8 cellular contexts compared by ENCODE assay signal in the genomic region with DNA sequence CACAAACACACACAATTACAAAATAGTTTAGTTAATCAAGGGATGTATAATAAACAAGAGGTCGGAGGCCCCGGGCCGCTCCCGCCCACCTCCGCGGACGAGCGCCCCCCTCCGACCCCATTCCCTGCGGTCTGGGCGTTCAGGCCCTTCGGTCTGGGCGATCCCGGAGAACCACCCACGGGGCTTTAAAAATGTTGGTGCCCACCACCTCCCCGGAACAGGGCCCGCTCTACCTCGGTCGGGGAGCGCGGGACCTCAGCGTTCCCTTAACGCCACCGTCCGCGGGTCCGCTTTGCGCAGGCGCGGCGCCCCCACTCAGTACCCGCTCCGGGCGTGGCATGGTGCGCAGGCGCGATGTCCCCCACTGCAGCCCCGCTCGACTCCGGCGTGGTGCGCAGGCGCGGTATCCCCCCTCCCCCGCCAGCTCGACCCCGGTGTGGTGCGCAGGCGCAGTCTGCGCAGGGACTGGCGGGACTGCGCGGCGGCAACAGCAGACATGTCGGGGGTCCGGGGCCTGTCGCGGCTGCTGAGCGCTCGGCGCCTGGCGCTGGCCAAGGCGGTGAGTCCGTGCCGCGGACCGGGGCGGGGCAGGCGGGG. TPM values are rescaled to one million over a fixed set of nuclear protein-coding genes. Genes with fewer than 3 reads are reported as not detected.
DNase-seq lines count a peak whose midpoint lies in the region; ATAC-seq, FAIRE-seq and TF ChIP-seq lines count a peak whose summit lies in the region.

A gene with protein sequence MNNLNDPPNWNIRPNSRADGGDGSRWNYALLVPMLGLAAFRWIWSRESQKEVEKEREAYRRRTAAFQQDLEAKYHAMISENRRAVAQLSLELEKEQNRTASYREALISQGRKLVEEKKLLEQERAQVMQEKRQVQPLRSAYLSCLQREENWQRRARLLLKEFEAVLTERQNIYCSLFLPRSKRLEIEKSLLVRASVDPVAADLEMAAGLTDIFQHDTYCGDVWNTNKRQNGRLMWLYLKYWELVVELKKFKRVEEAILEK (minus strand): TSS at position 294 of the 597 bp plus-strand sequence. CDS start 1,304 bp downstream, outside the sequence.
A gene (plus strand): TSS at position 461 of the 597 bp plus-strand sequence. CDS start 36 bp downstream, at position 497.

- peak in 7 of 9 donors; percentile 17 to 67 (median 43) for TF ChIP-seq CTCF in heart right ventricle (IDR thresholded peaks at IDR 0.05)
- peak in 1 of 5 experiments; percentile 10 for TF ChIP-seq CTCF in transverse colon (IDR thresholded peaks at IDR 0.05)

- in situ Hi-C loops in transverse colon (cut with MboI; ENCODE audit: low pct_ligation_motif_present in 1 of 4, low pct_unique_long_range_greater_than_20kb in 1 of 4, low sequenced_read_pairs in 3 of 4), result no loop called here

- H3K27ac ChIP-seq in heart right ventricle, result peak within 1 kb of the TSS; percentile 90 to 99 (median 96)
- H3K27ac ChIP-seq in transverse colon, result peak within 1 kb of the TSS; percentile 91 to 97 (median 96)

- H3K36me3 ChIP-seq in adipocyte (ENCODE audit: control insufficient read depth, insufficient read depth, low read length, severe bottlenecking) (peaks cover 8% of the 10 kb centered on the region), heart right ventricle (peaks cover 0 to 21% (median 0%) of the 10 kb centered on the region in 9 donors), transverse colon (no peaks in the 10 kb centered on the region)

- peak; percentile 71; the same call in 1 of the 2 replicates for TF ChIP-seq POLR2A in GM12892 (IDR thresholded peaks at IDR 0.05; ENCODE audit: low read depth, low read length)
- peak; percentile 86 for TF ChIP-seq POLR2A in transverse colon (IDR thresholded peaks at IDR 0.05)

- TF ChIP-seq EP300 in transverse colon (IDR thresholded peaks at IDR 0.05; ENCODE audit: low read depth), result no peak

- peak; percentile 100 for DNase-seq in GM12892 (ENCODE audit: insufficient read length)
- DNase-seq in NCI-H1436 (lab: John Stamatoyannopoulos, UW), result peak; percentile 93
- peak; percentile 85 to 92 for DNase-seq in SW 1271 (lab: John Stamatoyannopoulos, UW)
- DNase-seq in adipocyte (ENCODE audit: low read depth), result peak; percentile 98
- peak; percentile 96 to 99 for DNase-seq in heart right ventricle
- peak; percentile 86 for DNase-seq in pons (ENCODE audit: low spot score)
- peak; percentile 98 for DNase-seq in transverse colon

- WGBS in heart right ventricle, 2 donors, result 1% methylated on average over 60 to 69 of the region's 69 CpGs
- WGBS in transverse colon (ENCODE audit: low coverage in 1 of 2), 2 donors, result 0 to 1% methylated on average over 3 to 23 of the region's 69 CpGs

- H3K4me3 ChIP-seq in adipocyte (ENCODE audit: low read length) (peak within 1 kb of the TSS; percentile 85), heart right ventricle (peak within 1 kb of the TSS; percentile 69 to 100 (median 96)), transverse colon (peak within 1 kb of the TSS; percentile 89 to 99 (median 97))

- intact Hi-C loops in heart right ventricle (cut with DNase I) (loop anchor here in 2 of 10 donors (2.0 kb wide), 1 partner anchor 29 kb away; no protein-coding TSS in a partner anchor), transverse colon (cut with DNase I; ENCODE audit: low total_unique reads) (no loop called here)

- H3K9me3 ChIP-seq in adipocyte (ENCODE audit: control insufficient read depth, low read length), result no peaks in the 10 kb centered on the region
- H3K9me3 ChIP-seq in heart right ventricle, result no peaks in the 10 kb centered on the region
- H3K9me3 ChIP-seq in transverse colon, result no peaks in the 10 kb centered on the region

- H3K4me1 ChIP-seq in adipocyte (ENCODE audit: control insufficient read depth, insufficient read depth, low read length), result peaks cover 19% of the 10 kb centered on the region
- H3K4me1 ChIP-seq in heart right ventricle, result peaks cover 3 to 54% (median 38%) of the 10 kb centered on the region in 9 donors
- H3K4me1 ChIP-seq in transverse colon, result peaks cover 0 to 48% (median 15%) of the 10 kb centered on the region in 4 donors

- H3K27me3 ChIP-seq in adipocyte (replicated peaks; ENCODE audit: control insufficient read depth, insufficient read depth, low read length) (no peaks in the 10 kb centered on the region), heart right ventricle (no peaks in the 10 kb centered on the region), transverse colon (no peaks in the 10 kb centered on the region)

- FAIRE-seq in GM12892 (lab: Jason Lieb, UNC), result peak; percentile 96

- peak within 1 kb of the TSS; percentile 97 for H3K9ac ChIP-seq in adipocyte (ENCODE audit: low read length)

- ATAC-seq in HG02840 (IDR thresholded peaks at IDR 0.05; ENCODE audit: low FRiP score, unreplicated experiment) (peak; percentile 71), heart right ventricle (peak; percentile 96 to 98 (median 97))

RNA-seq across cellular contexts. Expression of the first gene that starts in this region (rescaled TPM):
- polyA plus RNA-seq in GM12892 (2012; ENCODE audit: missing spikeins), result 2.9 TPM
- total RNA-seq in heart right ventricle, result 10 to 100 TPM in 1 of 10 donors, 1 to 10 TPM in 9; 5.0 to 10.4 (median 7.7) TPM
- polyA plus RNA-seq in heart right ventricle, result 1 to 10 TPM; 3.8 to 4.3 TPM
- 1 to 10 TPM; 1.2 to 4.9 (median 4.8) TPM for total RNA-seq in transverse colon

RNA-seq across cellular contexts. Expression of the second gene that starts in this region (rescaled TPM):
- 91.1 TPM for polyA plus RNA-seq in GM12892 (2012; ENCODE audit: missing spikeins)
- 100 to 1,000 TPM; 557 to 897 (median 823) TPM for total RNA-seq in heart right ventricle
- 100 to 1,000 TPM; 317 to 636 TPM for polyA plus RNA-seq in heart right ventricle
- 100 to 1,000 TPM; 155 to 471 (median 250) TPM for total RNA-seq in transverse colon

Comparison
In these comparisons a context has a peak if more than half of its experiments do, and no peak if none do; other contexts are left out.
1. Peak in every context shown above with its lines: DNase-seq, ATAC-seq, H3K4me3 ChIP-seq and H3K27ac ChIP-seq.